ENCODE assay signal across 27 cellular contexts in the genomic region with DNA sequence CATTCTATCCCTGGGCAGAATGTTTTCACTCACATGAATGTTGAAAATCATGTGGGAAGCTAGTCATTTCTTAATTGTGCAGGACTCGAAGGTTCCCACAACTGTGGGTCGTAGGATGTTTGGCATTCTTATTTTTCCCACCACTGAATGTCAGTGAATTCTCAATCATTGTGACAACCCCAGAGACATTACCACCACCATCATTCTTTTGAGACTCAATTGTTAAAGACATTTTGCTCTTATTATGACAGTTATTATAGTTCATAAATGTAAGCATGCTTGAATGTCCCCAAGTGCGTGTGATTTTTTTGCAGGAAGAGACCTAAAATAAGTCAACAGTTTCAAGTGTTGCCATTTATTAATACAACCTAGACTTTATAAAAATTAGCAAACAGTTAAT. TPM values are rescaled to one million over a fixed set of nuclear protein-coding genes. Genes with fewer than 3 reads are reported as not detected.
"Had no signal": no experiment of that assay in that cellular context is flagged by ENCODE, and none has a peak within 500 bp of the region (broad histone marks: within the 10 kb centered on the region; RNA-seq: fewer than 3 reads in every experiment).

No MANE protein-coding gene starts in this region.

- H3K27ac ChIP-seq: adrenal gland, ascending aorta, brain microvascular endothelial cell, coronary artery, dorsolateral prefrontal cortex, gastroesophageal sphincter, hepatocyte, left ventricle myocardium inferior, neural progenitor cell, right atrium auricular region, thoracic aorta had no signal

- H3K4me3 Mint-ChIP-seq: activated T-cell treated with anti-CD3 and anti-CD28 coated beads, Interleukin-2, amount 50 U/mL, for 4 hours; activated T-helper 17 cell treated with anti-CD3 and anti-CD28 coated beads, Interleukin-2, amount 50 U/mL, for 72 hours; mesothelial cell of epicardium; neural progenitor cell had no signal

- H3K9ac ChIP-seq: neural progenitor cell had no signal

- H3K27me3 ChIP-seq: adrenal gland, ascending aorta, brain microvascular endothelial cell, dorsolateral prefrontal cortex, gastroesophageal sphincter, hepatocyte, neural progenitor cell, right atrium auricular region had no signal

- H3K36me3 ChIP-seq: adrenal gland, ascending aorta, gastroesophageal sphincter, left ventricle myocardium inferior, neural progenitor cell, right atrium auricular region, thoracic aorta had no signal

- H3K9me3 ChIP-seq: adrenal gland, ascending aorta, gastroesophageal sphincter, left ventricle myocardium inferior, right atrium auricular region, thoracic aorta had no signal

- H3K4me3 ChIP-seq: adrenal gland, ascending aorta, coronary artery, dorsolateral prefrontal cortex, gastroesophageal sphincter, hepatocyte, left ventricle myocardium inferior, neural progenitor cell, right atrium auricular region, thoracic aorta had no signal

- H3K9me3 Mint-ChIP-seq: activated T-cell treated with anti-CD3 and anti-CD28 coated beads, Interleukin-2, amount 50 U/mL, for 4 hours; activated T-helper 17 cell treated with anti-CD3 and anti-CD28 coated beads, Interleukin-2, amount 50 U/mL, for 72 hours; mesothelial cell of epicardium; naive B cell had no signal

- DNase-seq: activated CD4-positive, alpha-beta T cell treated with anti-CD3 and anti-CD28 coated beads for 4 hours; activated CD4-positive, alpha-beta T cell treated with anti-CD3 and anti-CD28 coated beads, Interleukin-2, amount 50 U/mL, for 48 hours; activated CD4-positive, CD25-positive, alpha-beta regulatory T cell; activated gamma-delta T cell treated with Interleukin-2 at 50 U/mL for 16 hours; activated naive CD4-positive, alpha-beta T cell treated with anti-CD3 and anti-CD28 coated beads, Interleukin-2, amount 50 U/mL, for 16 hours; activated T-cell treated with anti-CD3 and anti-CD28 coated beads, Interleukin-2, amount 50 U/mL, for 4 hours; adrenal gland; brain microvascular endothelial cell; dorsolateral prefrontal cortex; effector memory CD4-positive, alpha-beta T cell; islet precursor cell; left ventricle myocardium inferior; mammary epithelial cell; naive B cell; stimulated activated CD4-positive, alpha-beta T cell treated with anti-CD3 and anti-CD28 coated beads, Interleukin-15, amount 100 ng/mL, for 24 hours; stimulated activated CD4-positive, alpha-beta T cell treated with anti-CD3 and anti-CD28 coated beads, Interleukin-2, amount 100 ng/mL, for 24 hours; stimulated activated naive CD4-positive, alpha-beta T cell; T-helper 1 cell had no signal

- H3K36me3 Mint-ChIP-seq: naive B cell had no signal

- H3K4me2 ChIP-seq: hepatocyte, neural progenitor cell had no signal

- H3K4me1 ChIP-seq: neural progenitor cell had no signal

- H2AFZ ChIP-seq: hepatocyte, neural progenitor cell had no signal

- ATAC-seq: activated T-cell treated with anti-CD3 and anti-CD28 coated beads, Interleukin-2, amount 50 U/mL, for 4 hours; activated T-helper 17 cell treated with anti-CD3 and anti-CD28 coated beads, Interleukin-2, amount 50 U/mL, for 72 hours; gastroesophageal sphincter had no signal

- H3K27ac Mint-ChIP-seq: activated T-helper 17 cell treated with anti-CD3 and anti-CD28 coated beads, Interleukin-2, amount 50 U/mL, for 72 hours; mesothelial cell of epicardium; neural progenitor cell had no signal

- H3K27me3 Mint-ChIP-seq: activated T-helper 17 cell treated with anti-CD3 and anti-CD28 coated beads, Interleukin-2, amount 50 U/mL, for 72 hours; naive B cell had no signal

RNA-seq across cellular contexts. Expression of gene GAL3ST3, which starts 40.1 kb away (rescaled TPM):
- total RNA-seq: activated T-cell treated with anti-CD3 and anti-CD28 coated beads, Interleukin-2, amount 50 U/mL, for 4 hours; ascending aorta had no signal
- polyA plus RNA-seq: adrenal gland, mammary epithelial cell had no signal
